8 cellular contexts compared by ENCODE assay signal in genomic region chr17:29572691-29573557, GRCh38. TPM values are rescaled to one million over a fixed set of nuclear protein-coding genes. Genes with fewer than 3 reads are reported as not detected.
DNase-seq lines count a peak whose midpoint lies in the region; ATAC-seq and TF ChIP-seq lines count a peak whose summit lies in the region.

No MANE protein-coding gene starts in this region.

- peak; percentile 71 for TF ChIP-seq CTCF in astrocyte of the spinal cord (IDR thresholded peaks at IDR 0.05; ENCODE audit: low read depth, low read length)

- H3K36me3 Mint-ChIP-seq in immature natural killer cell: no peaks in the 10 kb centered on the region

- ATAC-seq in HG03442 (IDR thresholded peaks at IDR 0.05; ENCODE audit: unreplicated experiment): no peak

- H3K9me3 Mint-ChIP-seq in immature natural killer cell: no peaks in the 10 kb centered on the region

- no peak overlapping the region for H3K27ac Mint-ChIP-seq in immature natural killer cell

- peak overlapping the region in 1 of 5 donors; percentile 12 for H3K4me3 Mint-ChIP-seq in immature natural killer cell

- H3K27me3 Mint-ChIP-seq in immature natural killer cell (ENCODE audit: low read depth in 3 of 3): peaks cover 6 to 8% (median 6%) of the 10 kb centered on the region in 3 donors

- in situ Hi-C loops in astrocyte of the spinal cord (cut with HindIII; ENCODE audit: low sequenced_read_pairs): no loop called here

- H3K4me1 Mint-ChIP-seq in immature natural killer cell: peaks cover 7 to 14% of the 10 kb centered on the region in 2 donors

- no peak overlapping the region for H3K4me3 ChIP-seq in astrocyte of the spinal cord (ENCODE audit: low read depth, low read length)

- DNase-seq in ELF-1 (ENCODE audit: low read depth, low spot score) (peak; percentile 68), SK-N-DZ (ENCODE audit: low spot score) (peak; percentile 80), astrocyte of the spinal cord (ENCODE audit: low read depth, low spot score) (peak; percentile 34), immature natural killer cell (peak in 2 of 3 donors; percentile 68 to 71), LoVo (ENCODE audit: low spot score) (no peak), NCI-H748 treated with DMSO at 0.1 percent for 48 hours (lab: John Stamatoyannopoulos, UW) (no peak)
- DNase-seq in stimulated activated CD4-positive, alpha-beta T cell treated with anti-CD3 and anti-CD28 coated beads, Interleukin-4, amount 100 ng/mL, for 1 hour: peak; percentile 72

RNA-seq across cellular contexts. Expression of gene TP53I13, which starts 4.4 kb away (rescaled TPM):
- polyA plus RNA-seq in SK-N-DZ (2014; cell fraction: cytosol; rRNA removed): 111 and 124 TPM in 2 replicates
- polyA plus RNA-seq in SK-N-DZ (2014; cell fraction: nucleus; rRNA removed): 452 and 459 TPM in 2 replicates
- 10 to 100 TPM; 41.6 to 50.5 (median 47.0) TPM for polyA plus RNA-seq in immature natural killer cell

RNA-seq across cellular contexts. Expression of gene ABHD15, which starts 6.1 kb away (rescaled TPM):
- 8.3 and 9.6 TPM in 2 replicates for polyA plus RNA-seq in SK-N-DZ (2014; cell fraction: cytosol; rRNA removed)
- 3.5 and 6.9 TPM in 2 replicates for polyA plus RNA-seq in SK-N-DZ (2014; cell fraction: nucleus; rRNA removed)
- polyA plus RNA-seq in immature natural killer cell: 10 to 100 TPM; 31.6 to 36.7 (median 34.0) TPM

RNA-seq across cellular contexts. Expression of gene GIT1, which starts 16.5 kb away (rescaled TPM):
- 61.7 and 67.9 TPM in 2 replicates for polyA plus RNA-seq in SK-N-DZ (2014; cell fraction: cytosol; rRNA removed)
- polyA plus RNA-seq in SK-N-DZ (2014; cell fraction: nucleus; rRNA removed): 87.2 and 119 TPM in 2 replicates
- polyA plus RNA-seq in immature natural killer cell: 1 to 10 TPM; 2.3 to 8.9 (median 5.1) TPM

RNA-seq across cellular contexts. Expression of gene ANKRD13B, which starts 20.0 kb away (rescaled TPM):
- polyA plus RNA-seq in SK-N-DZ (2014; cell fraction: cytosol; rRNA removed): 116 and 120 TPM in 2 replicates
- polyA plus RNA-seq in SK-N-DZ (2014; cell fraction: nucleus; rRNA removed): 565 and 650 TPM in 2 replicates
- polyA plus RNA-seq in immature natural killer cell: under 1 TPM in 1 of 3 donors, not detected in 2; 0.18 TPM

RNA-seq across cellular contexts. Expression of gene CORO6, which starts 49.8 kb away (rescaled TPM):
- 7.0 and 10.3 TPM in 2 replicates for polyA plus RNA-seq in SK-N-DZ (2014; cell fraction: cytosol; rRNA removed)
- polyA plus RNA-seq in SK-N-DZ (2014; cell fraction: nucleus; rRNA removed): 186 and 308 TPM in 2 replicates
- 1 to 10 TPM in 1 of 3 donors, under 1 TPM in 2; 0.12 to 1.3 (median 0.38) TPM for polyA plus RNA-seq in immature natural killer cell

Comparison
In these comparisons a context has a peak if more than half of its experiments do, and no peak if none do; other contexts are left out.
1. DNase-seq: peak in ELF-1 (single experiment), SK-N-DZ (single experiment), astrocyte of the spinal cord (single experiment), immature natural killer cell (2 of 3) and stimulated activated CD4-positive, alpha-beta T cell treated with anti-CD3 and anti-CD28 coated beads, Interleukin-4, amount 100 ng/mL, for 1 hour (single experiment); none in LoVo (single experiment) and NCI-H748 treated with DMSO at 0.1 percent for 48 hours (single experiment).